ENCODE assay signal across 17 cellular contexts in genomic region chr21:26137379-26138060, GRCh38. TPM values are rescaled to one million over a fixed set of nuclear protein-coding genes. Genes with fewer than 3 reads are reported as not detected.
DNase-seq lines count a peak whose midpoint lies in the region; ATAC-seq and TF ChIP-seq lines count a peak whose summit lies in the region.
"Had no signal": no experiment of that assay in that cellular context is flagged by ENCODE, and none has a peak within 500 bp of the region (broad histone marks: within the 10 kb centered on the region; RNA-seq: fewer than 3 reads in every experiment).

No MANE protein-coding gene starts in this region.

- H3F3A ChIP-seq in MM.1S (ENCODE audit: insufficient read depth, low read length), result peaks cover 21% of the 10 kb centered on the region

- no peaks in the 10 kb centered on the region for H3K9me2 ChIP-seq in MM.1S (replicated peaks; ENCODE audit: insufficient read depth, low read length)

- peak overlapping the region; percentile 19 for H3K4me3 ChIP-seq in MM.1S (ENCODE audit: low read length)
- H3K4me3 ChIP-seq in gastrocnemius medialis, result no peak overlapping the region

- H3K36me3 Mint-ChIP-seq in activated T-cell treated with anti-CD3 and anti-CD28 coated beads, Interleukin-2, amount 50 U/mL, for 4 hours (ENCODE audit: insufficient read depth), result peaks cover 4% of the 10 kb centered on the region
- H3K36me3 Mint-ChIP-seq: natural killer cell had no signal

- ATAC-seq in GM19455 (IDR thresholded peaks at IDR 0.05; ENCODE audit: unreplicated experiment), result peak; percentile 43
- ATAC-seq in gastrocnemius medialis, result peak; percentile 68 to 69
- ATAC-seq in activated T-cell treated with anti-CD3 and anti-CD28 coated beads, Interleukin-2, amount 50 U/mL, for 4 hours, result no peak
- no peak for ATAC-seq in HG02763 (IDR thresholded peaks at IDR 0.05; ENCODE audit: unreplicated experiment)
- ATAC-seq: left ventricle myocardium superior, natural killer cell had no signal

- no peaks in the 10 kb centered on the region for H3K27me3 ChIP-seq in MM.1S (replicated peaks; ENCODE audit: insufficient read depth, low read length)
- no peaks in the 10 kb centered on the region for H3K27me3 ChIP-seq in gastrocnemius medialis

- peak overlapping the region; percentile 7; the same call in 1 of the 2 replicates for H3K9ac ChIP-seq in MM.1S (ENCODE audit: low read length)

- no peaks in the 10 kb centered on the region for H3K9me3 Mint-ChIP-seq in activated T-cell treated with anti-CD3 and anti-CD28 coated beads, Interleukin-2, amount 50 U/mL, for 4 hours
- H3K9me3 Mint-ChIP-seq: activated CD4-positive, alpha-beta T cell treated with anti-CD3 and anti-CD28 coated beads, Interleukin-2, amount 10 ng/mL, durations not matched to agents 24 days and 14 days had no signal

- intact Hi-C loops in gastrocnemius medialis (cut with DNase I; ENCODE audit: low total_unique reads), result no loop called here

- CTCF ChIA-PET in RWPE1 (lab: Yijun Ruan, JAX), result interaction anchor here (0.7 kb wide), 1 partner anchor 15 kb away, joined by 4 read pairs; no protein-coding TSS in a partner anchor

- no peak overlapping the region for H2AFZ ChIP-seq in MM.1S (ENCODE audit: low read length)

- H3K27me3 Mint-ChIP-seq in activated T-cell treated with anti-CD3 and anti-CD28 coated beads, Interleukin-2, amount 50 U/mL, for 4 hours (ENCODE audit: low read depth), result no peaks in the 10 kb centered on the region
- H3K27me3 Mint-ChIP-seq: activated CD4-positive, alpha-beta T cell treated with anti-CD3 and anti-CD28 coated beads, Interleukin-2, amount 10 ng/mL, durations not matched to agents 24 days and 14 days; B cell had no signal

- TF ChIP-seq POLR2A in gastrocnemius medialis (IDR thresholded peaks at IDR 0.05), result no peak

- H3K4me1 ChIP-seq in MM.1S (ENCODE audit: low read length) (peaks cover 16% of the 10 kb centered on the region), gastrocnemius medialis (peaks cover 3 to 18% of the 10 kb centered on the region in 2 donors)

- no peaks in the 10 kb centered on the region for H4K20me1 ChIP-seq in MM.1S (ENCODE audit: insufficient read depth, low read length)

- in situ Hi-C loops in gastrocnemius medialis (cut with MboI; ENCODE audit: low sequenced_read_pairs in 4 of 4), result no loop called here

- POLR2A ChIA-PET in RWPE1 (lab: Yijun Ruan, JAX; ENCODE audit: low non-redundant PET), result no interaction called here

- no peak for TF ChIP-seq CTCF in MM.1S (IDR thresholded peaks at IDR 0.05; ENCODE audit: low read length)
- no peak for TF ChIP-seq CTCF in gastrocnemius medialis (IDR thresholded peaks at IDR 0.05 in 4 of 5, conservative IDR thresholded peaks at IDR 0.05 in 1 of 5)
- TF ChIP-seq CTCF in RWPE1 (conservative IDR thresholded peaks at IDR 0.05; ENCODE audit: low read depth), result no peak

- H3K4me2 ChIP-seq in MM.1S (ENCODE audit: low read depth, low read length), result peak overlapping the region; percentile 54

- H3K79me2 ChIP-seq in MM.1S (ENCODE audit: low read length), result peaks cover 79% of the 10 kb centered on the region

- DNase-seq in MM.1S, result peak; percentile 60
- peak; percentile 42 for DNase-seq in dermis blood vessel endothelial cell
- DNase-seq in gastrocnemius medialis, result no peak
- DNase-seq in activated T-cell treated with anti-CD3 and anti-CD28 coated beads, Interleukin-2, amount 50 U/mL, for 4 hours, result no peak
- DNase-seq in RWPE1 (ENCODE audit: low spot score), result no peak
- no peak for DNase-seq in AG20443 (ENCODE audit: low spot score)
- DNase-seq: central memory CD4-positive, alpha-beta T cell; effector memory CD4-positive, alpha-beta T cell; left ventricle myocardium superior; natural killer cell; NCI-H1417 treated with DMSO at 0.1 percent for 48 hours; NCI-H446; T1000 had no signal

- peak overlapping the region; percentile 56; the same call in 1 of the 2 replicates for H3K27ac ChIP-seq in MM.1S (ENCODE audit: low read length)
- peak overlapping the region in 3 of 4 donors; percentile 25 to 58 (median 48) for H3K27ac ChIP-seq in gastrocnemius medialis
- H3K27ac ChIP-seq in RWPE1, result no peak overlapping the region

- H3K9me3 ChIP-seq in MM.1S (replicated peaks; ENCODE audit: insufficient read depth, low read length), result no peaks in the 10 kb centered on the region
- H3K9me3 ChIP-seq in gastrocnemius medialis, result no peaks in the 10 kb centered on the region

- H3K4me3 Mint-ChIP-seq in activated T-cell treated with anti-CD3 and anti-CD28 coated beads, Interleukin-2, amount 50 U/mL, for 4 hours, result no peak overlapping the region
- H3K4me3 Mint-ChIP-seq: B cell, natural killer cell had no signal

- H3K36me3 ChIP-seq in MM.1S (replicated peaks; ENCODE audit: insufficient read depth, low read length) (no peaks in the 10 kb centered on the region), gastrocnemius medialis (no peaks in the 10 kb centered on the region)

- H3K4me1 Mint-ChIP-seq in activated T-cell treated with anti-CD3 and anti-CD28 coated beads, Interleukin-2, amount 50 U/mL, for 4 hours (ENCODE audit: low read depth), result peaks cover 9% of the 10 kb centered on the region
- H3K4me1 Mint-ChIP-seq: natural killer cell had no signal

RNA-seq across cellular contexts. Expression of gene APP, which starts 33.0 kb away (rescaled TPM):
- total RNA-seq in dermis blood vessel endothelial cell (1,370 and 1,419 TPM in 2 replicates), gastrocnemius medialis (10 to 100 TPM; 45.8 to 73.2 (median 70.1) TPM)
- 10 to 100 TPM; 56.2 to 61.1 (median 60.1) TPM for total RNA-seq in activated T-cell treated with anti-CD3 and anti-CD28 coated beads, Interleukin-2, amount 50 U/mL, for 4 hours

Comparison
In these comparisons a context has a peak if more than half of its experiments do, and no peak if none do; other contexts are left out.
1. ATAC-seq: peak in GM19455 (single experiment) and gastrocnemius medialis (2 of 2); none in activated T-cell treated with anti-CD3 and anti-CD28 coated beads, Interleukin-2, amount 50 U/mL, for 4 hours (0 of 2) and HG02763 (single experiment).
2. DNase-seq: peak in MM.1S (single experiment) and dermis blood vessel endothelial cell (single experiment); none in gastrocnemius medialis (0 of 2), activated T-cell treated with anti-CD3 and anti-CD28 coated beads, Interleukin-2, amount 50 U/mL, for 4 hours (single experiment), RWPE1 (single experiment) and AG20443 (single experiment).
3. RNA of gene APP, which starts 33.0 kb away (total RNA-seq): 1,370 to 1,419 TPM in dermis blood vessel endothelial cell; 45.8 to 73.2 TPM in gastrocnemius medialis and 56.2 to 61.1 TPM in activated T-cell treated with anti-CD3 and anti-CD28 coated beads, Interleukin-2, amount 50 U/mL, for 4 hours; every median in the first group is over 10 times any median in the second.